ENCODE assay signal across 2 cellular contexts in genomic region chr5:77719666-77720363, GRCh38.
A peak's percentile ranks its signal among the peaks of the same experiment; 100 is the strongest.
TF ChIP-seq lines count a peak whose summit lies in the region.

No MANE protein-coding gene starts in this region.

TF ChIP-seq in HEK293, 187 proteins besides CTCF, POLR2A, EP300 and RAD21:
- TF ChIP-seq SP7 (tag by site-specific recombination; IDR thresholded peaks at IDR 0.05) (peak; percentile 97), ZNF132 (tag by site-specific recombination; IDR thresholded peaks at IDR 0.05; ENCODE audit: borderline replicate concordance) (no peak)
- TF ChIP-seq, protein P1, sequence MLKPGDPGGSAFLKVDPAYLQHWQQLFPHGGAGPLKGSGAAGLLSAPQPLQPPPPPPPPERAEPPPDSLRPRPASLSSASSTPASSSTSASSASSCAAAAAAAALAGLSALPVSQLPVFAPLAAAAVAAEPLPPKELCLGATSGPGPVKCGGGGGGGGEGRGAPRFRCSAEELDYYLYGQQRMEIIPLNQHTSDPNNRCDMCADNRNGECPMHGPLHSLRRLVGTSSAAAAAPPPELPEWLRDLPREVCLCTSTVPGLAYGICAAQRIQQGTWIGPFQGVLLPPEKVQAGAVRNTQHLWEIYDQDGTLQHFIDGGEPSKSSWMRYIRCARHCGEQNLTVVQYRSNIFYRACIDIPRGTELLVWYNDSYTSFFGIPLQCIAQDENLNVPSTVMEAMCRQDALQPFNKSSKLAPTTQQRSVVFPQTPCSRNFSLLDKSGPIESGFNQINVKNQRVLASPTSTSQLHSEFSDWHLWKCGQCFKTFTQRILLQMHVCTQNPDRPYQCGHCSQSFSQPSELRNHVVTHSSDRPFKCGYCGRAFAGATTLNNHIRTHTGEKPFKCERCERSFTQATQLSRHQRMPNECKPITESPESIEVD (tag by site-specific recombination; IDR thresholded peaks at IDR 0.05): 0 out of 2 replicates have a peak, but pooled peaks have one; percentile 21

TF ChIP-seq in neural cell, 6 proteins besides CTCF, POLR2A, EP300 and RAD21 (continued from another document):
- no peak for TF ChIP-seq REST (IDR thresholded peaks at IDR 0.05; ENCODE audit: borderline replicate concordance)
TF ChIP-seq in neural cell: peak in this region for 1.
